Comparison of ENCODE assay signal across 8 cellular contexts in the genomic region with DNA sequence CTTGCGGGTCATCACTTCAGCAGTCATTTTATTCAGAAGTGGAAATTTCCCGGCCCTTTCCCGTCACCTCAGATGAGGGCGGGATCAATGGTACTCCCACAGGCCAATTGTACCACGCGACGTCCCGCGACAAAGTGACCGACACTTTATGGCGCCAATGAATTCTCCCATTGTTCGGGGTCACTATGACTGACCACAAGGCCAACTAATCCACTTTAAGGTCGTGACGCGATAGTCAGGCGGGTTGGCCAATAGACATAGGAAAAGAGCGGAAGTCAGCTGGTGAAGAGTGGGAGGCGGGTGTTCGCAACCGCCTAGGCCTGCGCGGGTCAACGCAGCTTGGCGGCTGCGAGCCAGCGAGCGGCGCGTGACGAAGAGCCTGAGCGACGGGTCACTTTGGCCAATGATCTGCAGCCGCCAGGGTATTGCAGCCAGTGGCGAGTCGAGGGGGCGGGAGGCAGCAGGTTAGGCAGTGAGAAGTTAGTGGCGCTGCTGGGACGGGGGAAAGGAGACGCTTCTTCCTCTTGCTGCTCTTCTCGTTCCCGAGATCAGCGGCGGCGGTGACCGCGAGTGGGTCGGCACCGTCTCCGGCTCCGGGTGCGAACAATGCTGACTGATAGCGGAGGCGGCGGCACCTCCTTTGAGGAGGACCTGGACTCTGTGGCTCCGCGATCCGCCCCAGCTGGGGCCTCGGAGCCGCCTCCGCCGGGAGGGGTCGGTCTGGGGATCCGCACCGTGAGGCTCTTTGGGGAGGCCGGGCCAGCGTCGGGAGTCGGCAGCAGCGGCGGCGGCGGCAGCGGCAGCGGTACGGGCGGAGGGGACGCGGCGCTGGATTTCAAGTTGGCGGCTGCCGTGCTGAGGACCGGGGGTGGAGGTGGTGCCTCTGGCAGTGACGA. TPM values are rescaled to one million over a fixed set of nuclear protein-coding genes. Genes with fewer than 3 reads are reported as not detected.
A peak's percentile ranks its signal among the peaks of the same experiment; 100 is the strongest.
DNase-seq lines count a peak whose midpoint lies in the region; ATAC-seq and TF ChIP-seq lines count a peak whose summit lies in the region.

A gene with protein sequence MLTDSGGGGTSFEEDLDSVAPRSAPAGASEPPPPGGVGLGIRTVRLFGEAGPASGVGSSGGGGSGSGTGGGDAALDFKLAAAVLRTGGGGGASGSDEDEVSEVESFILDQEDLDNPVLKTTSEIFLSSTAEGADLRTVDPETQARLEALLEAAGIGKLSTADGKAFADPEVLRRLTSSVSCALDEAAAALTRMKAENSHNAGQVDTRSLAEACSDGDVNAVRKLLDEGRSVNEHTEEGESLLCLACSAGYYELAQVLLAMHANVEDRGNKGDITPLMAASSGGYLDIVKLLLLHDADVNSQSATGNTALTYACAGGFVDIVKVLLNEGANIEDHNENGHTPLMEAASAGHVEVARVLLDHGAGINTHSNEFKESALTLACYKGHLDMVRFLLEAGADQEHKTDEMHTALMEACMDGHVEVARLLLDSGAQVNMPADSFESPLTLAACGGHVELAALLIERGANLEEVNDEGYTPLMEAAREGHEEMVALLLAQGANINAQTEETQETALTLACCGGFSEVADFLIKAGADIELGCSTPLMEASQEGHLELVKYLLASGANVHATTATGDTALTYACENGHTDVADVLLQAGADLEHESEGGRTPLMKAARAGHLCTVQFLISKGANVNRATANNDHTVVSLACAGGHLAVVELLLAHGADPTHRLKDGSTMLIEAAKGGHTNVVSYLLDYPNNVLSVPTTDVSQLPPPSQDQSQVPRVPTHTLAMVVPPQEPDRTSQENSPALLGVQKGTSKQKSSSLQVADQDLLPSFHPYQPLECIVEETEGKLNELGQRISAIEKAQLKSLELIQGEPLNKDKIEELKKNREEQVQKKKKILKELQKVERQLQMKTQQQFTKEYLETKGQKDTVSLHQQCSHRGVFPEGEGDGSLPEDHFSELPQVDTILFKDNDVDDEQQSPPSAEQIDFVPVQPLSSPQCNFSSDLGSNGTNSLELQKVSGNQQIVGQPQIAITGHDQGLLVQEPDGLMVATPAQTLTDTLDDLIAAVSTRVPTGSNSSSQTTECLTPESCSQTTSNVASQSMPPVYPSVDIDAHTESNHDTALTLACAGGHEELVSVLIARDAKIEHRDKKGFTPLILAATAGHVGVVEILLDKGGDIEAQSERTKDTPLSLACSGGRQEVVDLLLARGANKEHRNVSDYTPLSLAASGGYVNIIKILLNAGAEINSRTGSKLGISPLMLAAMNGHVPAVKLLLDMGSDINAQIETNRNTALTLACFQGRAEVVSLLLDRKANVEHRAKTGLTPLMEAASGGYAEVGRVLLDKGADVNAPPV (N-terminal part only) (plus strand): TSS at position 472 of the 896 bp plus-strand sequence. CDS start 135 bp downstream, at position 607.

- H3K4me3 ChIP-seq in choroid plexus epithelial cell (ENCODE audit: low read depth, low read length) (peak within 1 kb of the TSS; percentile 97), kidney epithelial cell (ENCODE audit: low read depth, low read length) (peak within 1 kb of the TSS; percentile 91)

- H3K27me3 ChIP-seq in kidney epithelial cell (ENCODE audit: control insufficient read depth, insufficient read depth, low read length): no peaks in the 10 kb centered on the region

- peak; percentile 87 for TF ChIP-seq POLR2A in GM19193 (IDR thresholded peaks at IDR 0.05; ENCODE audit: extremely low read depth, insufficient read depth, insufficient read length)

- DNase-seq in AML-193 (lab: John Stamatoyannopoulos, UW): peak; percentile 98 to 99
- DNase-seq in NCI-H510A treated with DMSO at 0.1 percent for 48 hours (lab: John Stamatoyannopoulos, UW): peak; percentile 93
- peak; percentile 90 for DNase-seq in activated CD4-positive, alpha-beta T cell treated with anti-CD3 and anti-CD28 coated beads for 24 hours (ENCODE audit: low read depth in 2 of 2)
- peak; percentile 100 for DNase-seq in choroid plexus epithelial cell (ENCODE audit: low read depth)
- peak; percentile 99 for DNase-seq in kidney epithelial cell (ENCODE audit: low read depth)
- peak; percentile 82 to 91 for DNase-seq in stimulated activated CD4-positive, alpha-beta T cell treated with anti-CD3 and anti-CD28 coated beads, Interleukin-1b, Interleukin-23, amount 100 ng/mL, for 1 hour (ENCODE audit: low read depth in 2 of 2)

- no peaks in the 10 kb centered on the region for H3K36me3 ChIP-seq in kidney epithelial cell (ENCODE audit: control insufficient read depth, insufficient read depth, low read length)

- TF ChIP-seq CTCF in choroid plexus epithelial cell (conservative IDR thresholded peaks at IDR 0.05; ENCODE audit: low read depth, low read length) (no peak), kidney epithelial cell (IDR thresholded peaks at IDR 0.05; ENCODE audit: insufficient read depth, low read length, poor library complexity, severe bottlenecking) (no peak)

- peak; percentile 90 for ATAC-seq in HG03439 (IDR thresholded peaks at IDR 0.05; ENCODE audit: unreplicated experiment)

RNA-seq across cellular contexts. Expression of the gene that starts here (rescaled TPM):
- 62.9 and 80.4 TPM in 2 replicates for total RNA-seq in kidney epithelial cell

Comparison
In these comparisons a context has a peak if more than half of its experiments do, and no peak if none do; other contexts are left out.
1. Peak in every context shown above with its lines: DNase-seq, ATAC-seq and H3K4me3 ChIP-seq.